In genomic region chr3:196942915-196943277, GRCh38 we compare ENCODE assay signal across 8 cellular contexts. TPM values are rescaled to one million over a fixed set of nuclear protein-coding genes. Genes with fewer than 3 reads are reported as not detected.
A peak's percentile ranks its signal among the peaks of the same experiment; 100 is the strongest.
DNase-seq lines count a peak whose midpoint lies in the region; ATAC-seq and TF ChIP-seq lines count a peak whose summit lies in the region.

No MANE protein-coding gene starts in this region.

- H3K4me3 ChIP-seq in WI38 (ENCODE audit: low read depth, low read length) = peak overlapping the region; percentile 98

- peak; percentile 4 for ATAC-seq in HG03280 (IDR thresholded peaks at IDR 0.05; ENCODE audit: unreplicated experiment)
- ATAC-seq in omental fat pad (ENCODE audit: low FRiP score) = peak; percentile 22
- ATAC-seq in HG03565 (IDR thresholded peaks at IDR 0.05; ENCODE audit: unreplicated experiment) = no peak

- TF ChIP-seq CTCF in WI38 (IDR thresholded peaks at IDR 0.05; ENCODE audit: low read depth, low read length) (no peak), omental fat pad (IDR thresholded peaks at IDR 0.05) (no peak), GM10248 (IDR thresholded peaks at IDR 0.05; ENCODE audit: control extremely low read depth, extremely low read depth, low read depth, missing control alignments) (no peak)

- DNase-seq in activated T-cell treated with anti-CD3 and anti-CD28 coated beads for 48 hours (ENCODE audit: low read depth) (peak; percentile 8), activated T-cell treated with anti-CD3 and anti-CD28 coated beads for 4 hours (no peak), foreskin melanocyte (peak; percentile 4), omental fat pad (ENCODE audit: low spot score) (no peak), GM10248 (ENCODE audit: extremely low spot score) (no peak)

- CTCF ChIA-PET in GM10248 (lab: Yijun Ruan, JAX) = interaction anchor here (1.0 to 2.9 kb wide), 9 partner anchors 10 to 106 kb away, joined by 3 to 16 read pairs (median 6); no protein-coding TSS in a partner anchor

- POLR2A ChIA-PET in GM10248 (lab: Yijun Ruan, JAX) = interaction anchor here (1.7 kb wide), 1 partner anchor 75 kb away, joined by 8 read pairs; the partner anchor contains the start of gene SENP5

RNA-seq across cellular contexts. Expression of gene NCBP2, which starts 0.6 kb away (rescaled TPM):
- total RNA-seq in omental fat pad = 10 to 100 TPM; 33.3 to 63.3 (median 39.9) TPM

RNA-seq across cellular contexts. Expression of gene PIGZ, which starts 25.7 kb away (rescaled TPM):
- 10 to 100 TPM in 1 of 4 donors, 1 to 10 TPM in 3; 5.5 to 10.2 (median 8.4) TPM for total RNA-seq in omental fat pad

Comparison
In these comparisons a context has a peak if more than half of its experiments do, and no peak if none do; other contexts are left out.
1. DNase-seq: peak in activated T-cell treated with anti-CD3 and anti-CD28 coated beads for 48 hours (single experiment) and foreskin melanocyte (single experiment); none in activated T-cell treated with anti-CD3 and anti-CD28 coated beads for 4 hours (single experiment), omental fat pad (single experiment) and GM10248 (single experiment).